In genomic region chr6:99165838-99166237, GRCh38 we compare ENCODE assay signal across 19 cellular contexts.
DNase-seq lines count a peak whose midpoint lies in the region; ATAC-seq lines count a peak whose summit lies in the region.
"Had no signal": no experiment of that assay in that cellular context is flagged by ENCODE, and none has a peak within 500 bp of the region (broad histone marks: within the 10 kb centered on the region; RNA-seq: fewer than 3 reads in every experiment).

No MANE protein-coding gene starts in this region.

- DNase-seq in dermis blood vessel endothelial cell (no peak), caudate nucleus (lab: John Stamatoyannopoulos, UW) (no peak), NOMO-1 (lab: John Stamatoyannopoulos, UW; ENCODE audit: unreplicated experiment in 2 of 2) (no peak), COLO668 (lab: John Stamatoyannopoulos, UW; ENCODE audit: unreplicated experiment) (no peak)
- DNase-seq: CD4-positive, CD25-positive, alpha-beta regulatory T cell; dorsolateral prefrontal cortex; hippocampal formation; left colon; NCI-H1694; NCI-H510A; nucleus accumbens; PC-9; sigmoid colon; stimulated activated CD4-positive, alpha-beta T cell treated with anti-CD3 and anti-CD28 coated beads, Interleukin-4, amount 100 ng/mL, for 24 hours had no signal

- ATAC-seq in GM18502 (IDR thresholded peaks at IDR 0.05; ENCODE audit: poor library complexity, unreplicated experiment) (peak; percentile 81), GM19463 (IDR thresholded peaks at IDR 0.05; ENCODE audit: unreplicated experiment) (peak; percentile 74), HG02678 (IDR thresholded peaks at IDR 0.05; ENCODE audit: unreplicated experiment) (peak; percentile 67), HG03342 (IDR thresholded peaks at IDR 0.05; ENCODE audit: unreplicated experiment) (peak; percentile 84)
- ATAC-seq: left colon had no signal

- H3K27ac ChIP-seq in caudate nucleus (ENCODE audit: low read depth, low read length) = no peak overlapping the region
- H3K27ac ChIP-seq: dorsolateral prefrontal cortex, PC-9, sigmoid colon, VCaP had no signal
